ENCODE assay signal across 22 cellular contexts in genomic region chr1:235556807-235557206, GRCh38.
"Had no signal": no experiment of that assay in that cellular context is flagged by ENCODE, and none has a peak within 500 bp of the region (broad histone marks: within the 10 kb centered on the region; RNA-seq: fewer than 3 reads in every experiment).

No MANE protein-coding gene starts in this region.

- H3K4me3 ChIP-seq: colonic mucosa, esophagus squamous epithelium, gastrocnemius medialis, heart right ventricle, left lung, lower lobe of right lung, mucosa of descending colon had no signal

- H3K4me1 ChIP-seq: colonic mucosa, esophagus squamous epithelium, gastrocnemius medialis, left lung, lower lobe of right lung had no signal

- H3K27ac ChIP-seq: colonic mucosa, epithelial cell of prostate, esophagus squamous epithelium, gastrocnemius medialis, heart right ventricle, left lung, lower lobe of right lung had no signal

- H3K36me3 ChIP-seq: colonic mucosa, esophagus squamous epithelium, gastrocnemius medialis, heart right ventricle, left lung, lower lobe of right lung had no signal

- FAIRE-seq: islet of Langerhans, keratinocyte had no signal

- ATAC-seq: effector memory CD8-positive, alpha-beta T cell; esophagus mucosa; gastrocnemius medialis; heart right ventricle; left cardiac atrium; left lung; left ventricle myocardium superior; lower lobe of right lung; mucosa of descending colon; naive thymus-derived CD8-positive, alpha-beta T cell had no signal

- H3K9me3 ChIP-seq: colonic mucosa, esophagus squamous epithelium, gastrocnemius medialis, heart right ventricle, left lung, lower lobe of right lung, mucosa of descending colon had no signal

- H3K27me3 ChIP-seq: colonic mucosa, esophagus squamous epithelium, gastrocnemius medialis, heart right ventricle, left lung had no signal

- DNase-seq: cortex of kidney; effector CD8-positive, alpha-beta T cell; esophagus squamous epithelium; foreskin fibroblast; foreskin melanocyte; gastrocnemius medialis; heart right ventricle; hippocampal formation; left cardiac atrium; left lung; left ventricle myocardium superior; lower lobe of right lung; mesenchymal stem cell; naive B cell; naive thymus-derived CD8-positive, alpha-beta T cell had no signal
